ENCODE assay signal across 1 cellular context in genomic region chr1:54464031-54464476, GRCh38.
TF ChIP-seq lines count a peak whose summit lies in the region.

No MANE protein-coding gene starts in this region.

TF ChIP-seq in H1, 55 proteins besides CTCF, POLR2A, EP300 and RAD21:
- TF ChIP-seq FOSL1 (IDR thresholded peaks at IDR 0.05; ENCODE audit: insufficient read depth, low read depth, low read length), result no peak
- TF ChIP-seq ZNF274 (IDR thresholded peaks at IDR 0.05; ENCODE audit: borderline replicate concordance, extremely low read depth, low read length), result no peak
- TF ChIP-seq KDM5A (IDR thresholded peaks at IDR 0.05; ENCODE audit: low read length), result no peak
- TF ChIP-seq POU5F1 (IDR thresholded peaks at IDR 0.05; ENCODE audit: low read depth, low read length), result no peak
- no peak for TF ChIP-seq SP1 (IDR thresholded peaks at IDR 0.05; ENCODE audit: low read depth, low read length)
- no peak for TF ChIP-seq GTF2F1 (IDR thresholded peaks at IDR 0.05; ENCODE audit: borderline replicate concordance, low read depth, low read length)
- TF ChIP-seq SAP30 (IDR thresholded peaks at IDR 0.05; ENCODE audit: insufficient read depth, insufficient replicate concordance, low read length), result no peak
- no peak for TF ChIP-seq BRCA1 (IDR thresholded peaks at IDR 0.05; ENCODE audit: low read depth, low read length)
- no peak for TF ChIP-seq YY1 (IDR thresholded peaks at IDR 0.05; ENCODE audit: low read depth, low read length)
- no peak for TF ChIP-seq E2F6 (IDR thresholded peaks at IDR 0.05)
- TF ChIP-seq SIN3A (conservative IDR thresholded peaks at IDR 0.05 in 1 of 2, IDR thresholded peaks at IDR 0.05 in 1 of 2; ENCODE audit: low read depth in 1 of 2, low read length in 2 of 2), result no peak
- no peak for TF ChIP-seq CHD2 (IDR thresholded peaks at IDR 0.05; ENCODE audit: low read length)
- no peak for TF ChIP-seq SIRT6 (IDR thresholded peaks at IDR 0.05; ENCODE audit: low read length)
- no peak for TF ChIP-seq MAX (IDR thresholded peaks at IDR 0.05)
- TF ChIP-seq USF2 (IDR thresholded peaks at IDR 0.05; ENCODE audit: low read length), result no peak
